Comparison of ENCODE assay signal across 36 cellular contexts in the genomic region with DNA sequence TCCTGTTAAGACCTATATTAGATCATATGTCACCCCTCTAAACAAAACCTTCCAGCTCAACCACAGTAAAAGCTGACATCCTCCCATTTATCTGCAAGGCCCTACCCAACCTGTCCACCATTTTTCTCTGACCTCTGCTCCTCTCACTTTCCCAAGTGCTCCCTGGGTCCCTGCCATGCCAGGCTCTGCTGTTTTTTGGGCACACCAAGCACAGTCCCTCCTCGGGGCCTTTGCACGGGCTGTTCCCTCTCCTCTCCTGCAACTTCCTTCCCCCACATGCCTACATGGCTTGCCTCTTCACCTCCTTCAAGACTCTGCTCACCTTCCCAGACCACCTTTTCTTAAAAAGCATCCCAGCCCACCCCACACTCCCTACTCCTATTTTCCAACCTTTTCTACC.
"Had no signal": no experiment of that assay in that cellular context is flagged by ENCODE, and none has a peak within 500 bp of the region (broad histone marks: within the 10 kb centered on the region; RNA-seq: fewer than 3 reads in every experiment).

No MANE protein-coding gene starts in this region.

- H3K4me3 ChIP-seq: adrenal gland, ascending aorta, body of pancreas, breast epithelium, cardiac muscle cell had no signal

- DNase-seq: activated effector memory CD4-positive, alpha-beta T cell treated with anti-CD3 and anti-CD28 coated beads, Interleukin-2, amount 50 U/mL, for 16 hours; activated effector memory CD4-positive, alpha-beta T cell treated with Interleukin-2 at 50 U/mL for 16 hours; activated gamma-delta T cell; activated gamma-delta T cell treated with Interleukin-2 at 50 U/mL for 16 hours; activated naive CD4-positive, alpha-beta T cell; activated naive CD4-positive, alpha-beta T cell treated with anti-CD3 and anti-CD28 coated beads for 36 hours; activated naive CD4-positive, alpha-beta T cell treated with anti-CD3 and anti-CD28 coated beads, Interleukin-2, amount 10 ng/mL, durations not matched to agents 7 days and 5 days; activated naive CD4-positive, alpha-beta T cell treated with anti-CD3 and anti-CD28 coated beads, Interleukin-2, amount 50 U/mL, for 16 hours; activated naive CD4-positive, alpha-beta T cell treated with Interleukin-2 at 50 U/mL for 16 hours; activated naive CD8-positive, alpha-beta T cell treated with anti-CD3 and anti-CD28 coated beads for 36 hours; activated T-cell treated with anti-CD3 and anti-CD28 coated beads, Interleukin-2, amount 50 U/mL, for 1 hour; activated T-cell treated with anti-CD3 and anti-CD28 coated beads, Interleukin-2, amount 50 U/mL, for 24 hours; activated T-cell treated with anti-CD3 and anti-CD28 coated beads, Interleukin-2, amount 50 U/mL, for 4 hours; activated T-cell treated with anti-CD3 and anti-CD28 coated beads, Interleukin-2, amount 50 U/mL, for 48 hours; activated T-cell treated with anti-CD3 and anti-CD28 coated beads, Interleukin-2, amount 50 U/mL, for 72 hours; amniotic stem cell; amygdala; anterior cingulate cortex; aorta; brain microvascular endothelial cell; caudate nucleus; central memory CD4-positive, alpha-beta T cell; cerebellar nuclear complex had no signal

- H3K9me3 ChIP-seq: adrenal gland, ascending aorta, body of pancreas, breast epithelium had no signal

- H3K27ac ChIP-seq: adrenal gland, ascending aorta, brain microvascular endothelial cell, breast epithelium, cardiac muscle cell had no signal

- H3K4me3 Mint-ChIP-seq: activated naive CD4-positive, alpha-beta T cell treated with anti-CD3 and anti-CD28 coated beads for 36 hours; activated naive CD4-positive, alpha-beta T cell treated with anti-CD3 and anti-CD28 coated beads, Interleukin-2, amount 10 ng/mL, durations not matched to agents 7 days and 5 days; activated naive CD4-positive, alpha-beta T cell treated with anti-CD3 and anti-CD28 coated beads, Interleukin-2, amount 50 U/mL, for 24 hours; activated naive CD8-positive, alpha-beta T cell; activated naive CD8-positive, alpha-beta T cell treated with anti-CD3 and anti-CD28 coated beads for 36 hours; activated T-cell treated with anti-CD3 and anti-CD28 coated beads, Interleukin-2, amount 50 U/mL, for 24 hours; activated T-cell treated with anti-CD3 and anti-CD28 coated beads, Interleukin-2, amount 50 U/mL, for 4 hours; activated T-cell treated with anti-CD3 and anti-CD28 coated beads, Interleukin-2, amount 50 U/mL, for 72 hours; activated T-helper 1 cell treated with anti-CD3 and anti-CD28 coated beads, Interleukin-12 subunit alpha, Interleukin-12 subunit beta, Interleukin-2, Interleukin-4 antibody, amounts not matched to agents 30 ng/mL and 10 ng/mL and 1 ng/mL, durations not matched to agents 14 hours and 24 hours and 36 hours; activated T-helper 17 cell treated with anti-CD3 and anti-CD28 coated beads, Interleukin-2, amount 50 U/mL, for 72 hours; brain; central memory CD8-positive, alpha-beta T cell had no signal

- H3K4me1 Mint-ChIP-seq: activated naive CD4-positive, alpha-beta T cell treated with anti-CD3 and anti-CD28 coated beads, Interleukin-2, amount 10 ng/mL, durations not matched to agents 7 days and 5 days; activated naive CD4-positive, alpha-beta T cell treated with anti-CD3 and anti-CD28 coated beads, Interleukin-2, amount 50 U/mL, for 24 hours; activated naive CD8-positive, alpha-beta T cell treated with anti-CD3 and anti-CD28 coated beads for 36 hours; activated T-helper 17 cell treated with anti-CD3 and anti-CD28 coated beads, Interleukin-2, amount 50 U/mL, for 72 hours; central memory CD8-positive, alpha-beta T cell had no signal

- H3K4me1 ChIP-seq: breast epithelium had no signal

- H3K36me3 ChIP-seq: adrenal gland, ascending aorta, brain microvascular endothelial cell, breast epithelium, cardiac muscle cell had no signal

- H3K27ac Mint-ChIP-seq: activated naive CD4-positive, alpha-beta T cell treated with anti-CD3 and anti-CD28 coated beads for 36 hours; activated naive CD4-positive, alpha-beta T cell treated with anti-CD3 and anti-CD28 coated beads, Interleukin-2, amount 10 ng/mL, durations not matched to agents 7 days and 5 days; activated naive CD4-positive, alpha-beta T cell treated with anti-CD3 and anti-CD28 coated beads, Interleukin-2, amount 50 U/mL, for 24 hours; activated naive CD4-positive, alpha-beta T cell treated with anti-CD3 and anti-CD28 coated beads, Interleukin-2, amount 50 U/mL, for 72 hours; activated naive CD8-positive, alpha-beta T cell; activated naive CD8-positive, alpha-beta T cell treated with anti-CD3 and anti-CD28 coated beads for 36 hours; activated T-cell treated with anti-CD3 and anti-CD28 coated beads, Interleukin-2, amount 50 U/mL, for 24 hours; activated T-cell treated with anti-CD3 and anti-CD28 coated beads, Interleukin-2, amount 50 U/mL, for 72 hours; activated T-helper 1 cell treated with anti-CD3 and anti-CD28 coated beads, Interleukin-12 subunit alpha, Interleukin-12 subunit beta, Interleukin-2, Interleukin-4 antibody, amounts not matched to agents 30 ng/mL and 10 ng/mL and 1 ng/mL, durations not matched to agents 14 hours and 24 hours and 36 hours; activated T-helper 17 cell treated with anti-CD3 and anti-CD28 coated beads, Interleukin-2, amount 50 U/mL, for 72 hours; activated T-helper 2 cell treated with anti-CD3 and anti-CD28 coated beads, Interferon-gamma antibody, Interleukin-2, Interleukin-4, amounts not matched to agents 10 μg/mL and 5 μg/mL and 100 μg/mL, durations not matched to agents 14 hours and 24 hours and 36 hours; brain had no signal

- H3K36me3 Mint-ChIP-seq: activated naive CD4-positive, alpha-beta T cell treated with anti-CD3 and anti-CD28 coated beads, Interleukin-2, amount 10 ng/mL, durations not matched to agents 7 days and 5 days; activated naive CD4-positive, alpha-beta T cell treated with anti-CD3 and anti-CD28 coated beads, Interleukin-2, amount 50 U/mL, for 24 hours; activated naive CD4-positive, alpha-beta T cell treated with anti-CD3 and anti-CD28 coated beads, Interleukin-2, amount 50 U/mL, for 72 hours; activated naive CD8-positive, alpha-beta T cell; activated naive CD8-positive, alpha-beta T cell treated with anti-CD3 and anti-CD28 coated beads for 36 hours; brain had no signal

- ATAC-seq: activated naive CD4-positive, alpha-beta T cell treated with anti-CD3 and anti-CD28 coated beads, Interleukin-2, amount 50 U/mL, for 72 hours; activated T-cell treated with anti-CD3 and anti-CD28 coated beads, Interleukin-2, amount 50 U/mL, for 4 hours; activated T-cell treated with anti-CD3 and anti-CD28 coated beads, Interleukin-2, amount 50 U/mL, for 72 hours; activated T-helper 17 cell treated with anti-CD3 and anti-CD28 coated beads, Interleukin-2, amount 50 U/mL, for 72 hours had no signal

- H3K9me3 Mint-ChIP-seq: activated naive CD4-positive, alpha-beta T cell treated with anti-CD3 and anti-CD28 coated beads for 36 hours; activated naive CD4-positive, alpha-beta T cell treated with anti-CD3 and anti-CD28 coated beads, Interleukin-2, amount 10 ng/mL, durations not matched to agents 7 days and 5 days; activated naive CD4-positive, alpha-beta T cell treated with anti-CD3 and anti-CD28 coated beads, Interleukin-2, amount 50 U/mL, for 24 hours; activated naive CD4-positive, alpha-beta T cell treated with anti-CD3 and anti-CD28 coated beads, Interleukin-2, amount 50 U/mL, for 72 hours; activated naive CD8-positive, alpha-beta T cell treated with anti-CD3 and anti-CD28 coated beads for 36 hours; activated T-cell treated with anti-CD3 and anti-CD28 coated beads, Interleukin-2, amount 50 U/mL, for 24 hours; activated T-cell treated with anti-CD3 and anti-CD28 coated beads, Interleukin-2, amount 50 U/mL, for 4 hours; activated T-cell treated with anti-CD3 and anti-CD28 coated beads, Interleukin-2, amount 50 U/mL, for 72 hours; activated T-helper 1 cell treated with anti-CD3 and anti-CD28 coated beads, Interleukin-12 subunit alpha, Interleukin-12 subunit beta, Interleukin-2, Interleukin-4 antibody, amounts not matched to agents 30 ng/mL and 10 ng/mL and 1 ng/mL, durations not matched to agents 14 hours and 24 hours and 36 hours; activated T-helper 17 cell treated with anti-CD3 and anti-CD28 coated beads, Interleukin-2, amount 50 U/mL, for 72 hours; activated T-helper 2 cell treated with anti-CD3 and anti-CD28 coated beads, Interferon-gamma antibody, Interleukin-2, Interleukin-4, amounts not matched to agents 10 μg/mL and 5 μg/mL and 100 μg/mL, durations not matched to agents 14 hours and 24 hours and 36 hours; central memory CD8-positive, alpha-beta T cell had no signal
